ENCODE assay signal across 20 cellular contexts in genomic region chr2:144132357-144132756, GRCh38.
DNase-seq lines count a peak whose midpoint lies in the region; ATAC-seq, FAIRE-seq and TF ChIP-seq lines count a peak whose summit lies in the region.
"Had no signal": no experiment of that assay in that cellular context is flagged by ENCODE, and none has a peak within 500 bp of the region (broad histone marks: within the 10 kb centered on the region; RNA-seq: fewer than 3 reads in every experiment).

No MANE protein-coding gene starts in this region.

- H3K14ac ChIP-seq in H1 (ENCODE audit: insufficient read length) (no peak overlapping the region), trophoblast cell (ENCODE audit: low read length) (no peak overlapping the region)

- H3K9ac ChIP-seq in PC-3 (ENCODE audit: low read length) (no peak overlapping the region), H1 (replicated peaks in 1 of 4; ENCODE audit: extremely low read depth in 1 of 4, low read depth in 3 of 4, low read length in 3 of 4) (no peak overlapping the region), trophoblast cell (ENCODE audit: low read length) (no peak overlapping the region)

- DNase-seq in GM12892 (ENCODE audit: insufficient read length) (no peak), PC-3 (peak; percentile 58), H1 (ENCODE audit: low read depth in 1 of 2, low spot score in 2 of 2) (no peak), trophoblast cell (peak; percentile 74 to 77), DMS114 treated with DMSO at 0.1 percent for 48 hours (lab: John Stamatoyannopoulos, UW; ENCODE audit: unreplicated experiment) (no peak)
- DNase-seq in activated CD4-positive, alpha-beta T cell treated with anti-CD3 and anti-CD28 coated beads, Interleukin-2, amount 50 U/mL, for 4 hours, result no peak
- DNase-seq: activated CD4-positive, alpha-beta memory T cell treated with anti-CD3 and anti-CD28 coated beads for 36 hours; activated naive CD4-positive, alpha-beta T cell treated with anti-CD3 and anti-CD28 coated beads for 36 hours; activated T-cell treated with anti-CD3 and anti-CD28 coated beads, Interleukin-2, amount 50 U/mL, for 24 hours; colonic mucosa; MM.1S; NCI-H187 treated with DMSO at 0.1 percent for 48 hours; NCI-H446 treated with DMSO at 0.1 percent for 48 hours; right cardiac atrium; Right ventricle myocardium superior; T-helper 1 cell had no signal

- H2BK15ac ChIP-seq in H1 (ENCODE audit: low read length), result no peak overlapping the region

- H3K79me1 ChIP-seq in H1 (ENCODE audit: low read depth, low read length) (no peaks in the 10 kb centered on the region), trophoblast cell (ENCODE audit: low read length) (no peaks in the 10 kb centered on the region)

- no peak for TF ChIP-seq RAD21 in H1 (IDR thresholded peaks at IDR 0.05 in 1 of 2, conservative IDR thresholded peaks at IDR 0.05 in 1 of 2; ENCODE audit: low read depth in 2 of 2, low read length in 2 of 2)

- H2AFZ ChIP-seq in PC-3 (ENCODE audit: low read length) (no peak overlapping the region), H1 (ENCODE audit: low read length) (no peak overlapping the region), trophoblast cell (ENCODE audit: insufficient read depth, low read length, poor library complexity) (no peak overlapping the region)

- H4K91ac ChIP-seq in H1 (replicated peaks; ENCODE audit: insufficient read length, low read length), result no peak overlapping the region
- H4K91ac ChIP-seq in trophoblast cell (ENCODE audit: low read depth, low read length), result no peak overlapping the region

- H3K79me2 ChIP-seq in PC-3 (ENCODE audit: low read length) (no peaks in the 10 kb centered on the region), H1 (ENCODE audit: control insufficient read depth in 1 of 2, insufficient read depth in 2 of 2, low read length in 2 of 2) (no peaks in the 10 kb centered on the region), trophoblast cell (ENCODE audit: control insufficient read depth, insufficient read depth, low read length, poor library complexity) (no peaks in the 10 kb centered on the region)

- no peaks in the 10 kb centered on the region for H3K9me2 ChIP-seq in PC-3 (replicated peaks; ENCODE audit: low read length)

- no peak overlapping the region for H2BK120ac ChIP-seq in H1 (replicated peaks; ENCODE audit: low read depth, low read length)
- no peak overlapping the region for H2BK120ac ChIP-seq in trophoblast cell (ENCODE audit: insufficient read depth, low read length, poor library complexity)

- BruUV-seq in PC-3 (replicated peaks; lab: Mats Ljungman, UMichigan), result no TSS peak

- H2BK12ac ChIP-seq in H1 (ENCODE audit: low read depth, low read length) (no peak overlapping the region), trophoblast cell (ENCODE audit: low read length) (no peak overlapping the region)

- WGBS in H1 (ENCODE audit: extremely low coverage in 1 of 2, insufficient coverage in 1 of 2, insufficient read length in 1 of 2, insufficient replicate concordance in 2 of 2, low coverage in 1 of 2, low lambda C conversion rate in 2 of 2, missing lambda C conversion rate in 1 of 2), 2 experiments, result 86% methylated on average over 2 of the region's 2 CpGs; no CpG with 5 or more reads in 1 of the 2 experiments
- WGBS in trophoblast cell (ENCODE audit: extremely low coverage, insufficient coverage, insufficient read length), result no CpG with 5 or more reads among the region's 2 CpGs

- H3K4me2 ChIP-seq in PC-3 (ENCODE audit: low read length) (no peak overlapping the region), H1 (ENCODE audit: insufficient read depth in 1 of 2, low read depth in 2 of 2, low read length in 2 of 2) (no peak overlapping the region), trophoblast cell (ENCODE audit: low read length) (no peak overlapping the region)

- no peak overlapping the region for H3K27ac ChIP-seq in PC-3 (ENCODE audit: low read length)
- H3K27ac ChIP-seq in H1 (ENCODE audit: low read depth, low read length), result no peak overlapping the region
- no peak overlapping the region for H3K27ac ChIP-seq in trophoblast cell (ENCODE audit: low read depth, low read length)
- H3K27ac ChIP-seq: ascending aorta, colonic mucosa, VCaP had no signal

- TF ChIP-seq EP300 in H1 (IDR thresholded peaks at IDR 0.05; ENCODE audit: borderline replicate concordance in 1 of 2, low read depth in 2 of 2, low read length in 2 of 2), result no peak

- TF ChIP-seq CTCF in PC-3 (conservative IDR thresholded peaks at IDR 0.05; ENCODE audit: low read depth, low read length) (no peak), H1 (IDR thresholded peaks at IDR 0.05; ENCODE audit: control extremely low read depth in 1 of 3, insufficient read depth in 1 of 3, low read depth in 1 of 3, low read length in 3 of 3) (no peak)

- POLR2A ChIA-PET in PC-3 (lab: Charles Lee; ENCODE audit: unreplicated experiment) (no interaction called here), H1 (lab: Charles Lee; ENCODE audit: partially characterized antibody) (no interaction called here)

- H3K23ac ChIP-seq in H1 (ENCODE audit: insufficient read length) (no peak overlapping the region), trophoblast cell (ENCODE audit: low read length) (no peak overlapping the region)

- H3K36me3 ChIP-seq in PC-3 (ENCODE audit: low read depth, low read length), result no peaks in the 10 kb centered on the region
- H3K36me3 ChIP-seq in H1 (ENCODE audit: control insufficient read depth in 2 of 4, insufficient read depth in 4 of 4, low read length in 3 of 4), result no peaks in the 10 kb centered on the region
- H3K36me3 ChIP-seq in trophoblast cell (ENCODE audit: control insufficient read depth in 1 of 2, insufficient read depth in 2 of 2, low read length in 2 of 2), result no peaks in the 10 kb centered on the region
- H3K36me3 ChIP-seq: colonic mucosa had no signal

- no peak overlapping the region for H3K4me3 ChIP-seq in PC-3 (ENCODE audit: low read length)
- no peak overlapping the region for H3K4me3 ChIP-seq in H1 (ENCODE audit: extremely low read depth in 1 of 4, insufficient read depth in 2 of 4, low read depth in 3 of 4, low read length in 4 of 4)
- H3K4me3 ChIP-seq in trophoblast cell (ENCODE audit: low read depth, low read length), result no peak overlapping the region
- H3K4me3 ChIP-seq: ascending aorta, colonic mucosa had no signal

- CTCF ChIA-PET in PC-3 (lab: Charles Lee), result no interaction called here
- CTCF ChIA-PET in H1 (lab: Charles Lee; ENCODE audit: partially characterized antibody), result no interaction called here

- H3K18ac ChIP-seq in H1 (ENCODE audit: extremely low read depth, low read length) (no peak overlapping the region), trophoblast cell (ENCODE audit: low read length) (no peak overlapping the region)

- peak; percentile 5 for FAIRE-seq in GM12892 (lab: Jason Lieb, UNC)
- FAIRE-seq in H1 (lab: Jason Lieb, UNC), result no peak
- FAIRE-seq: urothelium cell line had no signal

- intact Hi-C loops in PC-3 (cut with micrococcal nuclease), result no loop called here

- no peaks in the 10 kb centered on the region for H3K23me2 ChIP-seq in H1 (ENCODE audit: low read depth, low read length)

- ATAC-seq in PC-3 (no peak), HG03520 (IDR thresholded peaks at IDR 0.05; ENCODE audit: unreplicated experiment) (no peak)
- ATAC-seq: right cardiac atrium had no signal

- H2BK5ac ChIP-seq in H1 (ENCODE audit: low read depth, low read length) (no peak overlapping the region), trophoblast cell (ENCODE audit: low read depth, low read length, poor library complexity) (no peak overlapping the region)

- no peak overlapping the region for H4K12ac ChIP-seq in trophoblast cell (ENCODE audit: low read depth, low read length)

- H2AK5ac ChIP-seq in H1 (ENCODE audit: low read depth, low read length) (no peak overlapping the region), trophoblast cell (ENCODE audit: low read length) (no peak overlapping the region)

- H4K8ac ChIP-seq in H1 (ENCODE audit: extremely low read depth, insufficient read depth, low read length), result no peak overlapping the region
- H4K8ac ChIP-seq in trophoblast cell (ENCODE audit: low read depth, low read length), result no peak overlapping the region

- H3K27me3 ChIP-seq in PC-3 (ENCODE audit: low read length) (no peaks in the 10 kb centered on the region), H1 (replicated peaks in 1 of 4; ENCODE audit: control insufficient read depth in 3 of 4, extremely low read depth in 1 of 4, insufficient read depth in 3 of 4, low read length in 3 of 4) (no peaks in the 10 kb centered on the region; a peak in 2 of 7 replicates), trophoblast cell (ENCODE audit: insufficient read depth, low read length) (no peaks in the 10 kb centered on the region)
- H3K27me3 ChIP-seq: ascending aorta, colonic mucosa had no signal

- H3K56ac ChIP-seq in H1 (replicated peaks; ENCODE audit: insufficient read length, low read depth, low read length), result no peak overlapping the region

- no peak for TF ChIP-seq POLR2A in GM12892 (IDR thresholded peaks at IDR 0.05; ENCODE audit: low read depth, low read length)
- no peak for TF ChIP-seq POLR2A in H1 (IDR thresholded peaks at IDR 0.05; ENCODE audit: control extremely low read depth in 1 of 2, low read depth in 2 of 2, low read length in 2 of 2)

- H3K4ac ChIP-seq in H1 (replicated peaks; ENCODE audit: insufficient read length, low read depth, low read length) (no peak overlapping the region), trophoblast cell (ENCODE audit: low read depth, low read length) (no peak overlapping the region)

- no peak overlapping the region for H4K5ac ChIP-seq in H1 (ENCODE audit: insufficient read length, low read depth, low read length)

- no peaks in the 10 kb centered on the region for H3K9me3 ChIP-seq in PC-3 (ENCODE audit: low read length)
- H3K9me3 ChIP-seq in H1 (ENCODE audit: insufficient read depth in 2 of 2, low read depth in 1 of 2, low read length in 1 of 2), result no peaks in the 10 kb centered on the region
- no peaks in the 10 kb centered on the region for H3K9me3 ChIP-seq in trophoblast cell (ENCODE audit: insufficient read depth, low read depth, low read length)
- H3K9me3 ChIP-seq: ascending aorta, colonic mucosa had no signal

- H3F3A ChIP-seq in PC-3 (ENCODE audit: low read length, unreplicated experiment), result no peaks in the 10 kb centered on the region

- H3K4me1 ChIP-seq in PC-3 (ENCODE audit: insufficient read depth, low read length) (peaks cover 17% of the 10 kb centered on the region), H1 (replicated peaks in 1 of 4; ENCODE audit: control insufficient read depth in 3 of 4, insufficient read depth in 4 of 4, low read length in 3 of 4) (peaks cover 0 to 3% (median 1%) of the 10 kb centered on the region in 4 experiments; a peak in 2 of 7 replicates), trophoblast cell (ENCODE audit: control insufficient read depth in 1 of 2, insufficient read depth in 2 of 2, low read length in 2 of 2) (no peaks in the 10 kb centered on the region)
- H3K4me1 ChIP-seq: ascending aorta, colonic mucosa had no signal

- no peaks in the 10 kb centered on the region for H4K20me1 ChIP-seq in PC-3 (ENCODE audit: low read length)
- H4K20me1 ChIP-seq in H1 (replicated peaks in 1 of 2; ENCODE audit: control insufficient read depth in 1 of 2, insufficient read depth in 2 of 2, low read length in 2 of 2), result no peaks in the 10 kb centered on the region

- H2BK20ac ChIP-seq in H1 (ENCODE audit: low read length), result no peak overlapping the region

Comparison
In these comparisons a context has a peak if more than half of its experiments do, and no peak if none do; other contexts are left out.
1. DNase-seq: peak in PC-3 (single experiment) and trophoblast cell (2 of 2); none in GM12892 (single experiment), H1 (0 of 2), activated CD4-positive, alpha-beta T cell treated with anti-CD3 and anti-CD28 coated beads, Interleukin-2, amount 50 U/mL, for 4 hours (0 of 2) and DMS114 treated with DMSO at 0.1 percent for 48 hours (single experiment).